In genomic region chr3:195909645-195910498, GRCh38 we compare ENCODE assay signal across 1 cellular context.
TF ChIP-seq lines count a peak whose summit lies in the region.

No MANE protein-coding gene starts in this region.

TF ChIP-seq in K562, 482 proteins besides CTCF, POLR2A, EP300 and RAD21 (continued from another document and continues in another):
- TF ChIP-seq JUN (IDR thresholded peaks at IDR 0.05; ENCODE audit: borderline replicate concordance, low read depth, low read length) (no peak), JUN (CRISPR knock-in tag; IDR thresholded peaks at IDR 0.05; ENCODE audit: borderline replicate concordance) (no peak), CBX5 (IDR thresholded peaks at IDR 0.05; ENCODE audit: borderline replicate concordance, low read depth) (no peak), TCF7 (IDR thresholded peaks at IDR 0.05; ENCODE audit: borderline replicate concordance) (no peak), SREBF2 (CRISPR knock-in tag; IDR thresholded peaks at IDR 0.05) (no peak), RFX1 (IDR thresholded peaks at IDR 0.05) (no peak), TFE3 (CRISPR knock-in tag; IDR thresholded peaks at IDR 0.05) (no peak), ZNF134 (CRISPR knock-in tag; conservative IDR thresholded peaks at IDR 0.05) (no peak), GABPA (tag; conservative IDR thresholded peaks at IDR 0.05; ENCODE audit: low read depth) (0 out of 2 replicates have a peak, but pooled peaks have one; percentile 18), SAFB (IDR thresholded peaks at IDR 0.05; ENCODE audit: borderline replicate concordance, low read depth, low read length) (no peak), L3MBTL2 (IDR thresholded peaks at IDR 0.05) (0 out of 2 replicates have a peak, but pooled peaks have one; percentile 27), BDP1 (IDR thresholded peaks at IDR 0.05; ENCODE audit: insufficient read depth, insufficient read length) (no peak), RUNX1 (IDR thresholded peaks at IDR 0.05; ENCODE audit: low read depth) (no peak), ZNF253 (CRISPR knock-in tag; conservative IDR thresholded peaks at IDR 0.05) (no peak), CBFA2T3 (IDR thresholded peaks at IDR 0.05) (no peak), DLX4 (CRISPR knock-in tag; IDR thresholded peaks at IDR 0.05) (no peak), TOE1 (IDR thresholded peaks at IDR 0.05; ENCODE audit: borderline replicate concordance) (peak; percentile 37; the same call in 1 of the 2 replicates), TOE1 (CRISPR knock-in tag; IDR thresholded peaks at IDR 0.05; ENCODE audit: borderline replicate concordance, low read depth) (no peak), ZNF23 (CRISPR knock-in tag; IDR thresholded peaks at IDR 0.05) (no peak), HMG20B (CRISPR knock-in tag; IDR thresholded peaks at IDR 0.05) (no peak), ZNF280B (CRISPR knock-in tag; IDR thresholded peaks at IDR 0.05) (no peak), ZC3H8 (IDR thresholded peaks at IDR 0.05) (no peak), TCFL5 (CRISPR knock-in tag; conservative IDR thresholded peaks at IDR 0.05) (no peak), ELF2 (CRISPR knock-in tag; IDR thresholded peaks at IDR 0.05) (no peak), ZBTB40 (IDR thresholded peaks at IDR 0.05) (peak; percentile 56; the same call in 1 of the 2 replicates), ZBTB40 (CRISPR knock-in tag; IDR thresholded peaks at IDR 0.05) (no peak), RBFOX2 (IDR thresholded peaks at IDR 0.05; ENCODE audit: low read depth, low read length) (peak; percentile 79), MTA1 (IDR thresholded peaks at IDR 0.05; ENCODE audit: borderline replicate concordance) (no peak), RBBP5 (IDR thresholded peaks at IDR 0.05; ENCODE audit: borderline replicate concordance, insufficient read depth, low read length, poor library complexity, severe bottlenecking) (no peak), SLC30A9 (CRISPR knock-in tag; IDR thresholded peaks at IDR 0.05) (no peak), ZNF239 (CRISPR knock-in tag; IDR thresholded peaks at IDR 0.05) (no peak), SMARCB1 (IDR thresholded peaks at IDR 0.05; ENCODE audit: insufficient read length, low read depth) (no peak), GTF3C2 (IDR thresholded peaks at IDR 0.05; ENCODE audit: borderline replicate concordance, extremely low read depth, insufficient read length) (no peak), NR3C1 (CRISPR knock-in tag; IDR thresholded peaks at IDR 0.05) (no peak), E2F1 (CRISPR knock-in tag; IDR thresholded peaks at IDR 0.05) (no peak), KLF1 (tag; IDR thresholded peaks at IDR 0.05) (no peak), MIER1 (IDR thresholded peaks at IDR 0.05; ENCODE audit: low read depth) (0 out of 2 replicates have a peak, but pooled peaks have one; percentile 26), JUNB (CRISPR knock-in tag; conservative IDR thresholded peaks at IDR 0.05) (no peak), KDM1A (IDR thresholded peaks at IDR 0.05) (no peak), MCM7 (IDR thresholded peaks at IDR 0.05) (no peak), ZNF766 (CRISPR knock-in tag; conservative IDR thresholded peaks at IDR 0.05) (no peak), TBP (optimal IDR thresholded peaks at IDR 0.05; ENCODE audit: low read depth, low read length) (peak; percentile 56), LEF1 (IDR thresholded peaks at IDR 0.05) (0 out of 2 replicates have a peak, but pooled peaks have one; percentile 23), CTCFL (IDR thresholded peaks at IDR 0.05; ENCODE audit: borderline replicate concordance, insufficient read depth, low read depth, low read length, poor library complexity, severe bottlenecking) (no peak)
